8 cellular contexts compared by ENCODE assay signal in genomic region chr3:71710906-71711494, GRCh38. TPM values are rescaled to one million over a fixed set of nuclear protein-coding genes. Genes with fewer than 3 reads are reported as not detected.
DNase-seq lines count a peak whose midpoint lies in the region; ATAC-seq and TF ChIP-seq lines count a peak whose summit lies in the region.

No MANE protein-coding gene starts in this region.

- peak; percentile 75 for ATAC-seq in GM21360 (IDR thresholded peaks at IDR 0.05; ENCODE audit: unreplicated experiment)
- ATAC-seq in SK-N-SH treated with all-trans-retinoic acid at 6 μM for 48 hours = peak; percentile 96

- no peak overlapping the region for H3K27ac ChIP-seq in neural progenitor cell

- no peak overlapping the region for H3K9ac ChIP-seq in neural progenitor cell

- H3K4me1 ChIP-seq in neural progenitor cell = no peaks in the 10 kb centered on the region

- H4K20me1 ChIP-seq in neural progenitor cell (ENCODE audit: low read depth) = no peaks in the 10 kb centered on the region

- no peaks in the 10 kb centered on the region for H3K27me3 Mint-ChIP-seq in neural progenitor cell (ENCODE audit: insufficient read depth, low read depth)

- H3F3A ChIP-seq in neural progenitor cell (ENCODE audit: low read depth) = no peaks in the 10 kb centered on the region

- no peaks in the 10 kb centered on the region for H3K27me3 ChIP-seq in neural progenitor cell

- H3K9me3 Mint-ChIP-seq in neural progenitor cell = peaks cover 2% of the 10 kb centered on the region

- peak; percentile 75 for TF ChIP-seq CTCF in neural progenitor cell (IDR thresholded peaks at IDR 0.05)

- H3K27ac Mint-ChIP-seq in neural progenitor cell = no peak overlapping the region

- H3K4me3 ChIP-seq in neural progenitor cell = no peak overlapping the region

- H3K36me3 Mint-ChIP-seq in neural progenitor cell = no peaks in the 10 kb centered on the region

- H3K4me3 Mint-ChIP-seq in neural progenitor cell = no peak overlapping the region

- H3K36me3 ChIP-seq in neural progenitor cell = no peaks in the 10 kb centered on the region

- H3K4me2 ChIP-seq in neural progenitor cell = no peak overlapping the region

- H3K9me3 ChIP-seq in neural progenitor cell (ENCODE audit: low read depth) = no peaks in the 10 kb centered on the region

- no peak overlapping the region for H2AFZ ChIP-seq in neural progenitor cell (replicated peaks)

- DNase-seq in NCI-H1417 (lab: John Stamatoyannopoulos, UW) = peak; percentile 8 to 65 (median 57)
- DNase-seq in NCI-H1417 treated with DMSO at 0.1 percent for 48 hours (lab: John Stamatoyannopoulos, UW) = no peak
- DNase-seq in HuH-7.5 (ENCODE audit: low spot score) = peak; percentile 15
- peak; percentile 57 for DNase-seq in fibroblast of gingiva (ENCODE audit: low read depth)
- DNase-seq in neural progenitor cell (ENCODE audit: low spot score) = peak; percentile 65
- DNase-seq in mesenteric fat pad (ENCODE audit: low spot score) = no peak

- H3K4me1 Mint-ChIP-seq in neural progenitor cell = peaks cover 4% of the 10 kb centered on the region

- H3K79me2 ChIP-seq in neural progenitor cell (ENCODE audit: low read depth) = no peaks in the 10 kb centered on the region

TF ChIP-seq in SK-N-SH treated with all-trans-retinoic acid at 6 μM for 48 hours, 23 proteins besides CTCF, POLR2A, EP300 and RAD21:
- TF ChIP-seq, protein P1, sequence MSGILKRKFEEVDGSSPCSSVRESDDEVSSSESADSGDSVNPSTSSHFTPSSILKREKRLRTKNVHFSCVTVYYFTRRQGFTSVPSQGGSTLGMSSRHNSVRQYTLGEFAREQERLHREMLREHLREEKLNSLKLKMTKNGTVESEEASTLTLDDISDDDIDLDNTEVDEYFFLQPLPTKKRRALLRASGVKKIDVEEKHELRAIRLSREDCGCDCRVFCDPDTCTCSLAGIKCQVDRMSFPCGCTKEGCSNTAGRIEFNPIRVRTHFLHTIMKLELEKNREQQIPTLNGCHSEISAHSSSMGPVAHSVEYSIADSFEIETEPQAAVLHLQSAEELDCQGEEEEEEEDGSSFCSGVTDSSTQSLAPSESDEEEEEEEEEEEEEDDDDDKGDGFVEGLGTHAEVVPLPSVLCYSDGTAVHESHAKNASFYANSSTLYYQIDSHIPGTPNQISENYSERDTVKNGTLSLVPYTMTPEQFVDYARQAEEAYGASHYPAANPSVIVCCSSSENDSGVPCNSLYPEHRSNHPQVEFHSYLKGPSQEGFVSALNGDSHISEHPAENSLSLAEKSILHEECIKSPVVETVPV (CRISPR knock-in tag; IDR thresholded peaks at IDR 0.05) = no peak
- TF ChIP-seq ZFP30 (CRISPR knock-in tag; IDR thresholded peaks at IDR 0.05) = no peak
- TF ChIP-seq ZNF565 (CRISPR knock-in tag; conservative IDR thresholded peaks at IDR 0.05; ENCODE audit: low read depth) = no peak
- TF ChIP-seq, protein P2, sequence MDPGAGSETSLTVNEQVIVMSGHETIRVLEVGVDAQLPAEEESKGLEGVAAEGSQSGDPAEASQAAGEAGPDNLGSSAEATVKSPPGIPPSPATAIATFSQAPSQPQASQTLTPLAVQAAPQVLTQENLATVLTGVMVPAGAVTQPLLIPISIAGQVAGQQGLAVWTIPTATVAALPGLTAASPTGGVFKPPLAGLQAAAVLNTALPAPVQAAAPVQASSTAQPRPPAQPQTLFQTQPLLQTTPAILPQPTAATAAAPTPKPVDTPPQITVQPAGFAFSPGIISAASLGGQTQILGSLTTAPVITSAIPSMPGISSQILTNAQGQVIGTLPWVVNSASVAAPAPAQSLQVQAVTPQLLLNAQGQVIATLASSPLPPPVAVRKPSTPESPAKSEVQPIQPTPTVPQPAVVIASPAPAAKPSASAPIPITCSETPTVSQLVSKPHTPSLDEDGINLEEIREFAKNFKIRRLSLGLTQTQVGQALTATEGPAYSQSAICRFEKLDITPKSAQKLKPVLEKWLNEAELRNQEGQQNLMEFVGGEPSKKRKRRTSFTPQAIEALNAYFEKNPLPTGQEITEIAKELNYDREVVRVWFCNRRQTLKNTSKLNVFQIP (CRISPR knock-in tag; IDR thresholded peaks at IDR 0.05; ENCODE audit: borderline replicate concordance, low read depth) = no peak
- TF ChIP-seq GLIS3 (CRISPR knock-in tag; IDR thresholded peaks at IDR 0.05) = no peak
- TF ChIP-seq ISL1 (CRISPR knock-in tag; IDR thresholded peaks at IDR 0.05) = no peak
- no peak for TF ChIP-seq TOX (CRISPR knock-in tag; IDR thresholded peaks at IDR 0.05; ENCODE audit: borderline replicate concordance)
- TF ChIP-seq ZFP3 (CRISPR knock-in tag; IDR thresholded peaks at IDR 0.05) = no peak

RNA-seq across cellular contexts. Expression of gene EIF4E3, which starts 14.2 kb away (rescaled TPM):
- total RNA-seq in neural progenitor cell (ENCODE audit: low replicate concordance) (6.3 and 18.2 TPM in 2 replicates), mesenteric fat pad (34.9 TPM)

RNA-seq across cellular contexts. Expression of gene GPR27, which starts 42.7 kb away (rescaled TPM):
- 18.3 and 19.4 TPM in 2 replicates for total RNA-seq in neural progenitor cell (ENCODE audit: low replicate concordance)
- 1.5 TPM for total RNA-seq in mesenteric fat pad

Comparison
In these comparisons a context has a peak if more than half of its experiments do, and no peak if none do; other contexts are left out.
1. DNase-seq: peak in NCI-H1417 (3 of 3), HuH-7.5 (single experiment), fibroblast of gingiva (single experiment) and neural progenitor cell (single experiment); none in NCI-H1417 treated with DMSO at 0.1 percent for 48 hours (single experiment) and mesenteric fat pad (single experiment).